ENCODE assay signal across 9 cellular contexts in genomic region chr3:49413338-49413734, GRCh38. TPM values are rescaled to one million over a fixed set of nuclear protein-coding genes. Genes with fewer than 3 reads are reported as not detected.
DNase-seq lines count a peak whose midpoint lies in the region; ATAC-seq and TF ChIP-seq lines count a peak whose summit lies in the region.
"Had no signal": no experiment of that assay in that cellular context is flagged by ENCODE, and none has a peak within 500 bp of the region (broad histone marks: within the 10 kb centered on the region; RNA-seq: fewer than 3 reads in every experiment).

No MANE protein-coding gene starts in this region.

- no peaks in the 10 kb centered on the region for H3K27me3 ChIP-seq in SK-N-SH (ENCODE audit: insufficient read depth)
- no peaks in the 10 kb centered on the region for H3K27me3 ChIP-seq in hepatocyte

- no peaks in the 10 kb centered on the region for H3K9me3 Mint-ChIP-seq in activated T-helper 1 cell treated with anti-CD3 and anti-CD28 coated beads, Interleukin-12 subunit alpha, Interleukin-12 subunit beta, Interleukin-2, Interleukin-4 antibody, amounts not matched to agents 30 ng/mL and 10 ng/mL and 1 ng/mL, durations not matched to agents 14 hours and 24 hours and 36 hours
- H3K9me3 Mint-ChIP-seq in stimulated activated effector memory CD8-positive, alpha-beta T cell treated with anti-CD3 and anti-CD28 coated beads, Interleukin-12 subunit alpha, Interleukin-12 subunit beta, amount 100 ng/mL, for 72 hours, result no peaks in the 10 kb centered on the region

- ATAC-seq in SK-N-SH treated with all-trans-retinoic acid at 6 μM for 48 hours (no peak), GM21367 (IDR thresholded peaks at IDR 0.05; ENCODE audit: unreplicated experiment) (no peak)
- no peak for ATAC-seq in stimulated activated effector memory CD8-positive, alpha-beta T cell treated with anti-CD3 and anti-CD28 coated beads, Interleukin-12 subunit alpha, Interleukin-12 subunit beta, amount 100 ng/mL, for 72 hours

- H3F3A ChIP-seq in SK-N-SH (replicated peaks; ENCODE audit: insufficient read depth), result peaks cover 2% of the 10 kb centered on the region

- TF ChIP-seq CTCF in SK-N-SH (IDR thresholded peaks at IDR 0.05) (no peak), hepatocyte (IDR thresholded peaks at IDR 0.05; ENCODE audit: poor library complexity) (no peak)

- POLR2A ChIA-PET in SK-N-SH (lab: Yijun Ruan, JAX), result interaction anchor here (2.6 kb wide), 1 partner anchor 16 kb away, joined by 10 read pairs; the partner anchor contains the start of gene NICN1

- peaks cover 0 to 19% of the 10 kb centered on the region in 2 experiments; a peak in 2 of 4 replicates for H3K4me1 ChIP-seq in SK-N-SH (ENCODE audit: control insufficient read depth in 1 of 2, insufficient read depth in 2 of 2, low read depth in 1 of 2, low read length in 1 of 2)
- H3K4me1 ChIP-seq in hepatocyte (ENCODE audit: insufficient read depth), result peaks cover 20% of the 10 kb centered on the region

- peaks cover 25% of the 10 kb centered on the region for H3K36me3 Mint-ChIP-seq in activated T-helper 1 cell treated with anti-CD3 and anti-CD28 coated beads, Interleukin-12 subunit alpha, Interleukin-12 subunit beta, Interleukin-2, Interleukin-4 antibody, amounts not matched to agents 30 ng/mL and 10 ng/mL and 1 ng/mL, durations not matched to agents 14 hours and 24 hours and 36 hours (ENCODE audit: low read depth)
- peaks cover 57% of the 10 kb centered on the region for H3K36me3 Mint-ChIP-seq in stimulated activated effector memory CD8-positive, alpha-beta T cell treated with anti-CD3 and anti-CD28 coated beads, Interleukin-12 subunit alpha, Interleukin-12 subunit beta, amount 100 ng/mL, for 72 hours

- H3K4me3 Mint-ChIP-seq in activated T-helper 1 cell treated with anti-CD3 and anti-CD28 coated beads, Interleukin-12 subunit alpha, Interleukin-12 subunit beta, Interleukin-2, Interleukin-4 antibody, amounts not matched to agents 30 ng/mL and 10 ng/mL and 1 ng/mL, durations not matched to agents 14 hours and 24 hours and 36 hours, result peak overlapping the region; percentile 95
- peak overlapping the region; percentile 88 for H3K4me3 Mint-ChIP-seq in stimulated activated effector memory CD8-positive, alpha-beta T cell treated with anti-CD3 and anti-CD28 coated beads, Interleukin-12 subunit alpha, Interleukin-12 subunit beta, amount 100 ng/mL, for 72 hours

- H3K4me3 ChIP-seq in SK-N-SH (ENCODE audit: low read depth in 2 of 2, low read length in 1 of 2), result peak overlapping the region; percentile 72 to 84
- no peak overlapping the region for H3K4me3 ChIP-seq in hepatocyte

- peaks cover 69% of the 10 kb centered on the region for H3K4me1 Mint-ChIP-seq in activated T-helper 1 cell treated with anti-CD3 and anti-CD28 coated beads, Interleukin-12 subunit alpha, Interleukin-12 subunit beta, Interleukin-2, Interleukin-4 antibody, amounts not matched to agents 30 ng/mL and 10 ng/mL and 1 ng/mL, durations not matched to agents 14 hours and 24 hours and 36 hours (ENCODE audit: low read depth)
- peaks cover 63% of the 10 kb centered on the region for H3K4me1 Mint-ChIP-seq in stimulated activated effector memory CD8-positive, alpha-beta T cell treated with anti-CD3 and anti-CD28 coated beads, Interleukin-12 subunit alpha, Interleukin-12 subunit beta, amount 100 ng/mL, for 72 hours

- H3K9me2 ChIP-seq in SK-N-SH, result no peaks in the 10 kb centered on the region
- H3K9me2 ChIP-seq in hepatocyte (replicated peaks; ENCODE audit: insufficient read depth), result no peaks in the 10 kb centered on the region

- H3K79me2 ChIP-seq in SK-N-SH (ENCODE audit: insufficient read depth), result peaks cover 54% of the 10 kb centered on the region
- H3K79me2 ChIP-seq in hepatocyte, result peaks cover 51% of the 10 kb centered on the region

- no peak for TF ChIP-seq RAD21 in SK-N-SH (IDR thresholded peaks at IDR 0.05; ENCODE audit: low read length)

- DNase-seq in SK-N-SH (no peak), hepatocyte (ENCODE audit: low spot score) (no peak), ACHN (no peak)
- DNase-seq in activated T-helper 1 cell treated with anti-CD3 and anti-CD28 coated beads, Interleukin-12 subunit alpha, Interleukin-12 subunit beta, Interleukin-2, Interleukin-4 antibody, amounts not matched to agents 30 ng/mL and 10 ng/mL and 1 ng/mL, durations not matched to agents 14 hours and 24 hours and 36 hours (ENCODE audit: low spot score), result no peak
- no peak for DNase-seq in stimulated activated effector memory CD8-positive, alpha-beta T cell treated with anti-CD3 and anti-CD28 coated beads, Interleukin-12 subunit alpha, Interleukin-12 subunit beta, amount 100 ng/mL, for 72 hours (ENCODE audit: low spot score in 2 of 2)
- no peak for DNase-seq in stimulated activated CD4-positive, alpha-beta T cell treated with anti-CD3 and anti-CD28 coated beads, Interleukin-4, amount 100 ng/mL, for 1 hour
- DNase-seq: NCI-H2081 treated with DMSO at 0.1 percent for 48 hours had no signal

- H3K9me3 ChIP-seq in SK-N-SH, result no peaks in the 10 kb centered on the region
- H3K9me3 ChIP-seq in hepatocyte (ENCODE audit: low read depth), result no peaks in the 10 kb centered on the region

- H3K27me3 Mint-ChIP-seq in activated T-helper 1 cell treated with anti-CD3 and anti-CD28 coated beads, Interleukin-12 subunit alpha, Interleukin-12 subunit beta, Interleukin-2, Interleukin-4 antibody, amounts not matched to agents 30 ng/mL and 10 ng/mL and 1 ng/mL, durations not matched to agents 14 hours and 24 hours and 36 hours (ENCODE audit: insufficient read depth), result no peaks in the 10 kb centered on the region

- H2AFZ ChIP-seq in SK-N-SH (ENCODE audit: low read depth) (no peak overlapping the region), hepatocyte (no peak overlapping the region)

- CTCF ChIA-PET in SK-N-SH (lab: Yijun Ruan, JAX), result interaction anchor here (1.0 to 1.9 kb wide), 3 partner anchors 36 to 243 kb away, joined by 3 to 5 read pairs (median 5); no protein-coding TSS in a partner anchor

- H3K9ac ChIP-seq in SK-N-SH, result peak overlapping the region; percentile 82; the same call in 1 of the 2 replicates

- H4K20me1 ChIP-seq in SK-N-SH (ENCODE audit: insufficient read depth) (peaks cover 30% of the 10 kb centered on the region), hepatocyte (ENCODE audit: insufficient read depth, poor library complexity, severe bottlenecking) (peaks cover 28% of the 10 kb centered on the region)

- no peak overlapping the region for H3K27ac ChIP-seq in SK-N-SH (ENCODE audit: low read depth in 2 of 2, low read length in 1 of 2)
- no peak overlapping the region for H3K27ac ChIP-seq in hepatocyte

- peaks cover 10 to 19% of the 10 kb centered on the region in 2 experiments for H3K36me3 ChIP-seq in SK-N-SH (replicated peaks in 1 of 2; ENCODE audit: control insufficient read depth in 1 of 2, insufficient read depth in 2 of 2, low read length in 1 of 2)
- H3K36me3 ChIP-seq in hepatocyte (replicated peaks; ENCODE audit: insufficient read depth, low read depth), result no peaks in the 10 kb centered on the region

- no peak for TF ChIP-seq EP300 in SK-N-SH (IDR thresholded peaks at IDR 0.05; ENCODE audit: borderline replicate concordance in 1 of 2, low read depth in 1 of 2, low read length in 1 of 2)

- WGBS in SK-N-SH (ENCODE audit: low lambda C conversion rate), result 85% methylated on average over 6 of the region's 6 CpGs
- WGBS in hepatocyte (ENCODE audit: low lambda C conversion rate, missing lambda C conversion rate), result 92% methylated on average over 6 of the region's 6 CpGs

- in situ Hi-C loops in ACHN (cut with HindIII; ENCODE audit: low pct_ligation_motif_present, low pct_unique_long_range_greater_than_20kb, low sequenced_read_pairs), result no loop called here

- intact Hi-C loops in activated T-helper 1 cell treated with anti-CD3 and anti-CD28 coated beads, Interleukin-12 subunit alpha, Interleukin-12 subunit beta, Interleukin-2, Interleukin-4 antibody, amounts not matched to agents 30 ng/mL and 10 ng/mL and 1 ng/mL, durations not matched to agents 14 hours and 24 hours and 36 hours (cut with micrococcal nuclease), result loop anchor here (2.0 kb wide), 1 partner anchor 293 kb away; the partner anchor contains the start of gene USP19

- peak overlapping the region; percentile 96 for H3K27ac Mint-ChIP-seq in activated T-helper 1 cell treated with anti-CD3 and anti-CD28 coated beads, Interleukin-12 subunit alpha, Interleukin-12 subunit beta, Interleukin-2, Interleukin-4 antibody, amounts not matched to agents 30 ng/mL and 10 ng/mL and 1 ng/mL, durations not matched to agents 14 hours and 24 hours and 36 hours
- H3K27ac Mint-ChIP-seq in stimulated activated effector memory CD8-positive, alpha-beta T cell treated with anti-CD3 and anti-CD28 coated beads, Interleukin-12 subunit alpha, Interleukin-12 subunit beta, amount 100 ng/mL, for 72 hours, result peak overlapping the region; percentile 94

- peak overlapping the region; percentile 89 for H3K4me2 ChIP-seq in SK-N-SH
- peak overlapping the region; percentile 89 for H3K4me2 ChIP-seq in hepatocyte

RNA-seq across cellular contexts. Expression of gene TCTA, which starts 1.1 kb away (rescaled TPM):
- polyA plus RNA-seq in SK-N-SH (2012; rRNA removed) (42.1 and 57.5 TPM in 2 replicates), hepatocyte (30.1 and 31.6 TPM in 2 replicates)
- 37.9 and 47.3 TPM in 2 replicates for polyA plus RNA-seq in SK-N-SH (2012; cell fraction: cytosol; rRNA removed)
- 26.5 and 29.9 TPM in 2 replicates for polyA plus RNA-seq in SK-N-SH (2012; cell fraction: nucleus; rRNA removed)
- total RNA-seq in activated T-helper 1 cell treated with anti-CD3 and anti-CD28 coated beads, Interleukin-12 subunit alpha, Interleukin-12 subunit beta, Interleukin-2, Interleukin-4 antibody, amounts not matched to agents 30 ng/mL and 10 ng/mL and 1 ng/mL, durations not matched to agents 14 hours and 24 hours and 36 hours, result 27.8 and 30.0 TPM in 2 replicates
- total RNA-seq in hepatocyte, result 20.9 and 24.5 TPM in 2 replicates

RNA-seq across cellular contexts. Expression of gene RHOA, which starts 1.6 kb away (rescaled TPM):
- polyA plus RNA-seq in SK-N-SH (2012; rRNA removed) (221 and 312 TPM in 2 replicates), hepatocyte (371 and 392 TPM in 2 replicates)
- 300 and 334 TPM in 2 replicates for polyA plus RNA-seq in SK-N-SH (2012; cell fraction: cytosol; rRNA removed)
- 174 and 183 TPM in 2 replicates for polyA plus RNA-seq in SK-N-SH (2012; cell fraction: nucleus; rRNA removed)
- total RNA-seq in activated T-helper 1 cell treated with anti-CD3 and anti-CD28 coated beads, Interleukin-12 subunit alpha, Interleukin-12 subunit beta, Interleukin-2, Interleukin-4 antibody, amounts not matched to agents 30 ng/mL and 10 ng/mL and 1 ng/mL, durations not matched to agents 14 hours and 24 hours and 36 hours, result 376 and 381 TPM in 2 replicates
- 434 and 527 TPM in 2 replicates for total RNA-seq in hepatocyte

RNA-seq across cellular contexts. Expression of gene AMT, which starts 8.9 kb away (rescaled TPM):
- 17.6 and 21.3 TPM in 2 replicates for polyA plus RNA-seq in SK-N-SH (2012; rRNA removed)
- polyA plus RNA-seq in SK-N-SH (2012; cell fraction: cytosol; rRNA removed), result 1.0 and 2.1 TPM in 2 replicates
- 185 and 225 TPM in 2 replicates for polyA plus RNA-seq in SK-N-SH (2012; cell fraction: nucleus; rRNA removed)
- 2.2 and 2.7 TPM in 2 replicates for total RNA-seq in activated T-helper 1 cell treated with anti-CD3 and anti-CD28 coated beads, Interleukin-12 subunit alpha, Interleukin-12 subunit beta, Interleukin-2, Interleukin-4 antibody, amounts not matched to agents 30 ng/mL and 10 ng/mL and 1 ng/mL, durations not matched to agents 14 hours and 24 hours and 36 hours
- 19.0 and 26.5 TPM in 2 replicates for total RNA-seq in hepatocyte
- polyA plus RNA-seq in hepatocyte, result 32.7 and 39.7 TPM in 2 replicates

RNA-seq across cellular contexts. Expression of gene NICN1, which starts 15.8 kb away (rescaled TPM):
- polyA plus RNA-seq in SK-N-SH (2012; rRNA removed) (38.7 and 56.8 TPM in 2 replicates), hepatocyte (10.4 and 14.0 TPM in 2 replicates)
- 7.4 and 9.3 TPM in 2 replicates for polyA plus RNA-seq in SK-N-SH (2012; cell fraction: cytosol; rRNA removed)
- polyA plus RNA-seq in SK-N-SH (2012; cell fraction: nucleus; rRNA removed), result 501 and 625 TPM in 2 replicates
- 13.5 and 14.1 TPM in 2 replicates for total RNA-seq in activated T-helper 1 cell treated with anti-CD3 and anti-CD28 coated beads, Interleukin-12 subunit alpha, Interleukin-12 subunit beta, Interleukin-2, Interleukin-4 antibody, amounts not matched to agents 30 ng/mL and 10 ng/mL and 1 ng/mL, durations not matched to agents 14 hours and 24 hours and 36 hours
- 6.7 and 8.1 TPM in 2 replicates for total RNA-seq in hepatocyte

RNA-seq across cellular contexts. Expression of gene GPX1, which starts 55.2 kb away (rescaled TPM):
- polyA plus RNA-seq in SK-N-SH (2012; rRNA removed) (661 and 815 TPM in 2 replicates), hepatocyte (437 and 440 TPM in 2 replicates)
- polyA plus RNA-seq in SK-N-SH (2012; cell fraction: cytosol; rRNA removed), result 391 and 496 TPM in 2 replicates
- polyA plus RNA-seq in SK-N-SH (2012; cell fraction: nucleus; rRNA removed), result 254 and 446 TPM in 2 replicates
- total RNA-seq in activated T-helper 1 cell treated with anti-CD3 and anti-CD28 coated beads, Interleukin-12 subunit alpha, Interleukin-12 subunit beta, Interleukin-2, Interleukin-4 antibody, amounts not matched to agents 30 ng/mL and 10 ng/mL and 1 ng/mL, durations not matched to agents 14 hours and 24 hours and 36 hours, result 181 and 188 TPM in 2 replicates
- total RNA-seq in hepatocyte, result 186 and 205 TPM in 2 replicates
